11 cellular contexts compared by ENCODE assay signal in the genomic region with DNA sequence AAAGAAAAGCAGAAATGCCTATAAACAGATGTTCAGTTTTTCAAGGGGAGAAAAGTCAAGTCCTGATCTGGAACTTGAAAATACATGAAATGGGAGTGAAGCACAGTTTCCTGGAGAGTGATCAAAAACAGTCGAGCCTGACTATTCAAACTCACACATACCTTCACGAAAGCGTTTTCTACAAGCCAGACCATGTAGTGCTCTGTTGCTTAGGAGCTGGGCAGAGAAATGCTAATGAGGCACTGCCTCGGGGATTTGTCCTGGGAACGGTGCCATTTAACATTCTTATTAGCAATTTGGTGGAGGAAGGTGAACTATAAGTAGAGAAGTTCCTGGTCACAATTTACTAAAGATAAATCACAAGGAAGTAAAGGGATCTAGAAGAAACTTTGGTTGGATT. TPM values are rescaled to one million over a fixed set of nuclear protein-coding genes. Genes with fewer than 3 reads are reported as not detected.
DNase-seq lines count a peak whose midpoint lies in the region; ATAC-seq and TF ChIP-seq lines count a peak whose summit lies in the region.
"Had no signal": no experiment of that assay in that cellular context is flagged by ENCODE, and none has a peak within 500 bp of the region (broad histone marks: within the 10 kb centered on the region; RNA-seq: fewer than 3 reads in every experiment).

No MANE protein-coding gene starts in this region.

- intact Hi-C loops in lower lobe of right lung (cut with DNase I): no loop called here

- H3K27me3 Mint-ChIP-seq in endothelial cell (ENCODE audit: unreplicated experiment): peaks cover 6% of the 10 kb centered on the region

- H3K27me3 ChIP-seq in ACC112 (ENCODE audit: insufficient read depth, low read length): no peaks in the 10 kb centered on the region
- H3K27me3 ChIP-seq in lower lobe of right lung (ENCODE audit: low read depth): no peaks in the 10 kb centered on the region

- no peak for TF ChIP-seq RAD21 in Ishikawa (IDR thresholded peaks at IDR 0.05; ENCODE audit: low read depth)

- H3K9me3 Mint-ChIP-seq in endothelial cell (ENCODE audit: unreplicated experiment): no peaks in the 10 kb centered on the region
- H3K9me3 Mint-ChIP-seq: central memory CD8-positive, alpha-beta T cell; IgD-negative memory B cell had no signal

- no peak overlapping the region for H3K27ac ChIP-seq in ACC112 (ENCODE audit: low read depth, low read length)
- H3K27ac ChIP-seq in lower lobe of right lung: peak overlapping the region; percentile 33
- H3K27ac ChIP-seq: psoas muscle had no signal

- peak overlapping the region; percentile 20 for H3K27ac Mint-ChIP-seq in endothelial cell (ENCODE audit: unreplicated experiment)
- H3K27ac Mint-ChIP-seq: IgD-negative memory B cell had no signal

- peak; percentile 84 for ATAC-seq in lower lobe of right lung
- no peak for ATAC-seq in HG03108 (IDR thresholded peaks at IDR 0.05; ENCODE audit: unreplicated experiment)
- ATAC-seq: psoas muscle had no signal

- no peak for TF ChIP-seq EP300 in Ishikawa (IDR thresholded peaks at IDR 0.05; ENCODE audit: borderline replicate concordance)

- peaks cover 8% of the 10 kb centered on the region for H3K36me3 Mint-ChIP-seq in endothelial cell (ENCODE audit: low read depth, unreplicated experiment)
- H3K36me3 Mint-ChIP-seq: IgD-negative memory B cell had no signal

- H3K36me3 ChIP-seq in ACC112 (ENCODE audit: insufficient read depth, low read length): 0 out of 2 replicates have a peak, but pooled peaks cover 3% of the 10 kb centered on the region
- peaks cover 13% of the 10 kb centered on the region for H3K36me3 ChIP-seq in lower lobe of right lung

- H3K4me1 ChIP-seq in ACC112 (ENCODE audit: control insufficient read depth, insufficient read depth, low read length, unreplicated experiment) (peaks cover 14% of the 10 kb centered on the region), lower lobe of right lung (no peaks in the 10 kb centered on the region)
- H3K4me1 ChIP-seq: psoas muscle had no signal

- no peak overlapping the region for H3K4me3 Mint-ChIP-seq in endothelial cell (ENCODE audit: unreplicated experiment)
- H3K4me3 Mint-ChIP-seq: central memory CD8-positive, alpha-beta T cell; IgD-negative memory B cell had no signal

- H3K79me2 ChIP-seq in ACC112 (ENCODE audit: control insufficient read depth, insufficient read depth, low read length, unreplicated experiment): peaks cover 8% of the 10 kb centered on the region

- DNase-seq in endothelial cell (ENCODE audit: low spot score) (no peak), lower lobe of right lung (no peak), DMS153 (lab: John Stamatoyannopoulos, UW) (no peak), NOMO-1 treated with dmso at 0.1 percent for 144 hours (lab: John Stamatoyannopoulos, UW; ENCODE audit: unreplicated experiment) (no peak), SIG-M5 (lab: John Stamatoyannopoulos, UW) (no peak)
- DNase-seq: psoas muscle had no signal

- TF ChIP-seq CTCF in endothelial cell (IDR thresholded peaks at IDR 0.05; ENCODE audit: unreplicated experiment) (no peak), lower lobe of right lung (IDR thresholded peaks at IDR 0.05) (no peak)

- no peak overlapping the region for H2AFZ ChIP-seq in ACC112 (ENCODE audit: low read length, unreplicated experiment)

- H3K4me1 Mint-ChIP-seq in endothelial cell (ENCODE audit: unreplicated experiment): peaks cover 26% of the 10 kb centered on the region
- H3K4me1 Mint-ChIP-seq: central memory CD8-positive, alpha-beta T cell; IgD-negative memory B cell had no signal

- H3K9me3 ChIP-seq in lower lobe of right lung: no peaks in the 10 kb centered on the region
- H3K9me3 ChIP-seq: psoas muscle had no signal

- peak overlapping the region; percentile 9; the same call in 1 of the 2 replicates for H3K4me3 ChIP-seq in ACC112 (ENCODE audit: low read depth, low read length)
- no peak overlapping the region for H3K4me3 ChIP-seq in lower lobe of right lung
- H3K4me3 ChIP-seq: psoas muscle had no signal

TF ChIP-seq in Ishikawa, 13 proteins besides CTCF, POLR2A, EP300 and RAD21:
- TF ChIP-seq TCF12 (IDR thresholded peaks at IDR 0.05; ENCODE audit: low read depth) (no peak), CEBPB (IDR thresholded peaks at IDR 0.05) (no peak), CREB1 (IDR thresholded peaks at IDR 0.05; ENCODE audit: low read depth) (no peak), TEAD4 (IDR thresholded peaks at IDR 0.05) (peak; percentile 41), NFIC (IDR thresholded peaks at IDR 0.05) (peak; percentile 50; the same call in 1 of the 2 replicates), YY1 (IDR thresholded peaks at IDR 0.05; ENCODE audit: low read depth) (no peak), TAF1 (IDR thresholded peaks at IDR 0.05; ENCODE audit: low read depth) (no peak)
- TF ChIP-seq, protein P1, sequence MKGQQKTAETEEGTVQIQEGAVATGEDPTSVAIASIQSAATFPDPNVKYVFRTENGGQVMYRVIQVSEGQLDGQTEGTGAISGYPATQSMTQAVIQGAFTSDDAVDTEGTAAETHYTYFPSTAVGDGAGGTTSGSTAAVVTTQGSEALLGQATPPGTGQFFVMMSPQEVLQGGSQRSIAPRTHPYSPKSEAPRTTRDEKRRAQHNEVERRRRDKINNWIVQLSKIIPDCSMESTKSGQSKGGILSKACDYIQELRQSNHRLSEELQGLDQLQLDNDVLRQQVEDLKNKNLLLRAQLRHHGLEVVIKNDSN (IDR thresholded peaks at IDR 0.05): no peak

RNA-seq across cellular contexts. Expression of gene NHSL1, which starts 5.9 kb away (rescaled TPM):
- total RNA-seq in endothelial cell (ENCODE audit: unreplicated experiment) (72.3 TPM), lower lobe of right lung (63.7 TPM)
